ENCODE assay signal across 17 cellular contexts in the genomic region with DNA sequence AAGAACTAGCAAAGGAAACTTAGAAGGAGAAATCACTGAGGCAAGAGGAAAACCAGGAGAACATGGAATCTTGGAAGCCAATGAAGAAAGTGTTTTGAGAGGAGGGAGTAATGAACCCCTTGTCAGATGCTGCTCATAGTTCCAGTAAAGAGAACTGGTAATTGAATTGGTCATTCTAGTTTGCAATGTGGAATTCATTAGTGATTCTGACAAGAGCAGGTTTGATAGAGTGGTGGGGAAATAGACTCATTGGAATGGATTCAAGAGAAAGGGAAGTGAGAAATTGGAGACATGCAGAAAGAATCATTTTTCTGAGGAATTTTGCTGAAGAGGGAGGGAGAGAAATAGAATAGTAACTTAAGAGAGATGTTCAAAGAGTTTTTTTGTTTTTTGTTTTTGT. TPM values are rescaled to one million over a fixed set of nuclear protein-coding genes. Genes with fewer than 3 reads are reported as not detected.
DNase-seq lines count a peak whose midpoint lies in the region; ATAC-seq and TF ChIP-seq lines count a peak whose summit lies in the region.
"Had no signal": no experiment of that assay in that cellular context is flagged by ENCODE, and none has a peak within 500 bp of the region (broad histone marks: within the 10 kb centered on the region; RNA-seq: fewer than 3 reads in every experiment).

No MANE protein-coding gene starts in this region.

- no peak overlapping the region for H3K27ac Mint-ChIP-seq in activated CD4-positive, alpha-beta T cell treated with anti-CD3 and anti-CD28 coated beads, Interleukin-2, amount 10 ng/mL, durations not matched to agents 24 days and 14 days
- H3K27ac Mint-ChIP-seq: CD14-positive monocyte; CD4-positive, alpha-beta memory T cell had no signal

- no peak for TF ChIP-seq EP300 in upper lobe of left lung (IDR thresholded peaks at IDR 0.05)

- H3K27ac ChIP-seq in upper lobe of left lung: no peak overlapping the region
- H3K27ac ChIP-seq: BLaER1, GM23248, HL-60 had no signal

- no peak overlapping the region for H3K4me3 Mint-ChIP-seq in activated CD4-positive, alpha-beta T cell treated with anti-CD3 and anti-CD28 coated beads, Interleukin-2, amount 10 ng/mL, durations not matched to agents 24 days and 14 days
- H3K4me3 Mint-ChIP-seq: CD14-positive monocyte; CD4-positive, alpha-beta memory T cell had no signal

- no peaks in the 10 kb centered on the region for H3K4me1 Mint-ChIP-seq in activated CD4-positive, alpha-beta T cell treated with anti-CD3 and anti-CD28 coated beads, Interleukin-2, amount 10 ng/mL, durations not matched to agents 24 days and 14 days
- H3K4me1 Mint-ChIP-seq: CD4-positive, alpha-beta memory T cell had no signal

- no peaks in the 10 kb centered on the region for H3K27me3 ChIP-seq in upper lobe of left lung
- H3K27me3 ChIP-seq: BLaER1 had no signal

- intact Hi-C loops in activated CD4-positive, alpha-beta T cell treated with anti-CD3 and anti-CD28 coated beads, Interleukin-2, amount 10 ng/mL, durations not matched to agents 24 days and 14 days (cut with micrococcal nuclease): no loop called here
- intact Hi-C loops in left cardiac atrium (cut with DNase I): no loop called here

- peak; percentile 53 for DNase-seq in AG10803 (ENCODE audit: low read depth)
- peak; percentile 7 for DNase-seq in MV-4-11 (lab: John Stamatoyannopoulos, UW)
- DNase-seq in fibroblast of mammary gland (ENCODE audit: low read depth): peak; percentile 71
- DNase-seq in activated CD4-positive, alpha-beta T cell treated with anti-CD3 and anti-CD28 coated beads, Interleukin-2, amount 10 ng/mL, durations not matched to agents 24 days and 14 days: no peak
- DNase-seq in upper lobe of left lung: no peak
- DNase-seq in left cardiac atrium: no peak
- DNase-seq: Calu3; CD4-positive, alpha-beta memory T cell; DMS79 treated with DMSO at 0.1 percent for 48 hours; EL; GM23248 had no signal

- H3K27me3 Mint-ChIP-seq in activated CD4-positive, alpha-beta T cell treated with anti-CD3 and anti-CD28 coated beads, Interleukin-2, amount 10 ng/mL, durations not matched to agents 24 days and 14 days: peaks cover 3% of the 10 kb centered on the region
- H3K27me3 Mint-ChIP-seq: CD4-positive, alpha-beta memory T cell had no signal

- no peaks in the 10 kb centered on the region for H3K36me3 ChIP-seq in upper lobe of left lung
- H3K36me3 ChIP-seq: HAP-1 had no signal

- H3K36me3 Mint-ChIP-seq in activated CD4-positive, alpha-beta T cell treated with anti-CD3 and anti-CD28 coated beads, Interleukin-2, amount 10 ng/mL, durations not matched to agents 24 days and 14 days (ENCODE audit: low read depth): no peaks in the 10 kb centered on the region
- H3K36me3 Mint-ChIP-seq: CD4-positive, alpha-beta memory T cell had no signal

- TF ChIP-seq POLR2A in upper lobe of left lung (IDR thresholded peaks at IDR 0.05): no peak

- no peaks in the 10 kb centered on the region for H3K4me1 ChIP-seq in upper lobe of left lung
- H3K4me1 ChIP-seq: BLaER1, HAP-1 had no signal

- no peaks in the 10 kb centered on the region for H3K9me3 ChIP-seq in upper lobe of left lung
- H3K9me3 ChIP-seq: BLaER1, HAP-1 had no signal

- no peaks in the 10 kb centered on the region for H3K9me3 Mint-ChIP-seq in activated CD4-positive, alpha-beta T cell treated with anti-CD3 and anti-CD28 coated beads, Interleukin-2, amount 10 ng/mL, durations not matched to agents 24 days and 14 days
- H3K9me3 Mint-ChIP-seq: CD14-positive monocyte; CD4-positive, alpha-beta memory T cell had no signal

- H3K4me3 ChIP-seq in AG10803 (ENCODE audit: low read length) (no peak overlapping the region), fibroblast of mammary gland (ENCODE audit: control insufficient read depth, low read depth, low read length) (no peak overlapping the region), upper lobe of left lung (no peak overlapping the region)
- H3K4me3 ChIP-seq: BLaER1, GM23248, HAP-1, K562 had no signal

- no peak for TF ChIP-seq CTCF in AG10803 (conservative IDR thresholded peaks at IDR 0.05; ENCODE audit: low read length)
- no peak for TF ChIP-seq CTCF in fibroblast of mammary gland (conservative IDR thresholded peaks at IDR 0.05; ENCODE audit: control insufficient read depth, insufficient read depth, low read depth, low read length)
- no peak for TF ChIP-seq CTCF in upper lobe of left lung (IDR thresholded peaks at IDR 0.05)

- ATAC-seq in GM19328 (IDR thresholded peaks at IDR 0.05; ENCODE audit: unreplicated experiment) (no peak), upper lobe of left lung (ENCODE audit: low FRiP score in 2 of 2) (no peak), left cardiac atrium (no peak)
- ATAC-seq: K562 had no signal

RNA-seq across cellular contexts. Expression of a gene that starts 21.0 kb away (rescaled TPM):
- total RNA-seq in activated CD4-positive, alpha-beta T cell treated with anti-CD3 and anti-CD28 coated beads, Interleukin-2, amount 10 ng/mL, durations not matched to agents 24 days and 14 days: 2.5 and 3.8 TPM in 2 replicates
- total RNA-seq in upper lobe of left lung: 10 to 100 TPM; 12.5 to 24.8 (median 17.2) TPM
- total RNA-seq in left cardiac atrium: 10 to 100 TPM in 1 of 2 donors, 1 to 10 TPM in 1; 9.2 to 11.1 TPM

Comparison
In these comparisons a context has a peak if more than half of its experiments do, and no peak if none do; other contexts are left out.
1. DNase-seq: peak in AG10803 (single experiment), MV-4-11 (single experiment) and fibroblast of mammary gland (single experiment); none in activated CD4-positive, alpha-beta T cell treated with anti-CD3 and anti-CD28 coated beads, Interleukin-2, amount 10 ng/mL, durations not matched to agents 24 days and 14 days (single experiment), upper lobe of left lung (0 of 2) and left cardiac atrium (single experiment).